Comparison of ENCODE assay signal across 8 cellular contexts in the genomic region with DNA sequence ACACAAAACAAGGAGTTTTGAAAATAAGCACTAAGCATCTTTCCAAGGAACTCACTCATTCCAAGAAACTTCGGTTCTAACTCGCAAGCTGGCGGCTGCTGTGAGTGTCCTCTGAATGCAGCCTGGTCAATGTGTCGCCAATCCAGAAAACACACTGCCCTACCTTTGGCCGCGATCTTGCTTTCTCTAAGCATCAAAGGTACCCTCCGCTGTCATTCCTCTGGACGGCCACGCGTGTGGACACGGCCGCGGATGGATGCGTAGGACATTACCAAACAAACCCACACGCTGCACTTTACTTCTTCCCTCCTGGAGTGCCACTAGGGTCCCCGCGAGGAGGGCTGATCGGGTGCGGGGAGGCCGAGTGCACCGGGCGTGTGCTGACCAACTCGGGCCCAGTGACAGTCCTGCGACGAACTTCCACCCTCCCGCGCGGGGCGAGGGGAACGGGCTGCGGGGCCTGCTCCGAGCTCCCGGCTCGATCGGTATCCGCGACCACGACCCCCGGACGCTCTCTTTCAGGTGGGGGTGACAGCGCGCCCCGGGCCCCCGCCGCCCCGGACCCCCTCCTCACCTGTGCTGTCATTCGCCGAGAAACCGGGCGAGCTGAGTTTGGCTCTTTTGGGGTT. TPM values are rescaled to one million over a fixed set of nuclear protein-coding genes. Genes with fewer than 3 reads are reported as not detected.
A peak's percentile ranks its signal among the peaks of the same experiment; 100 is the strongest.
DNase-seq lines count a peak whose midpoint lies in the region; ATAC-seq and TF ChIP-seq lines count a peak whose summit lies in the region.

No MANE protein-coding gene starts in this region.

- DNase-seq in GM12865 (ENCODE audit: low read depth): no peak
- DNase-seq in activated CD4-positive, alpha-beta T cell treated with anti-CD3 and anti-CD28 coated beads, Interleukin-2, amount 50 U/mL, for 48 hours: peak; percentile 28 to 45
- no peak for DNase-seq in fibroblast of mammary gland (ENCODE audit: low read depth)
- peak; percentile 54 for DNase-seq in neural progenitor cell (ENCODE audit: low spot score)
- DNase-seq in HuH-7.5 (ENCODE audit: low spot score): no peak
- no peak for DNase-seq in NCI-H1105 (lab: John Stamatoyannopoulos, UW)

- peaks cover 55% of the 10 kb centered on the region for H3K4me1 Mint-ChIP-seq in neural progenitor cell

- peaks cover 40% of the 10 kb centered on the region for H3K4me1 ChIP-seq in neural progenitor cell

- H3K36me3 ChIP-seq in neural progenitor cell: no peaks in the 10 kb centered on the region

- peaks cover 55% of the 10 kb centered on the region for H3K79me2 ChIP-seq in neural progenitor cell (ENCODE audit: low read depth)

- peak; percentile 13 for ATAC-seq in HG03045 (IDR thresholded peaks at IDR 0.05; ENCODE audit: unreplicated experiment)
- ATAC-seq in HG02588 (IDR thresholded peaks at IDR 0.05; ENCODE audit: unreplicated experiment): no peak

- peak overlapping the region; percentile 73 for H3K4me3 ChIP-seq in GM12865 (ENCODE audit: low read depth, low read length)
- peak overlapping the region; percentile 87 for H3K4me3 ChIP-seq in fibroblast of mammary gland (ENCODE audit: control insufficient read depth, low read depth, low read length)
- peak overlapping the region; percentile 99 for H3K4me3 ChIP-seq in neural progenitor cell

- H3K27me3 ChIP-seq in neural progenitor cell: no peaks in the 10 kb centered on the region

- no peak overlapping the region for H3K27ac ChIP-seq in neural progenitor cell

- H3K36me3 Mint-ChIP-seq in neural progenitor cell: peaks cover 29% of the 10 kb centered on the region

- H2AFZ ChIP-seq in neural progenitor cell (replicated peaks): no peak overlapping the region

- H3K4me3 Mint-ChIP-seq in neural progenitor cell: peak overlapping the region; percentile 96

- no peaks in the 10 kb centered on the region for H3F3A ChIP-seq in neural progenitor cell (ENCODE audit: low read depth)

- H3K9me3 ChIP-seq in neural progenitor cell (ENCODE audit: low read depth): no peaks in the 10 kb centered on the region

- H3K9ac ChIP-seq in neural progenitor cell: peak overlapping the region; percentile 85

- H3K27ac Mint-ChIP-seq in neural progenitor cell: peak overlapping the region; percentile 95

- TF ChIP-seq CTCF in GM12865 (IDR thresholded peaks at IDR 0.05; ENCODE audit: insufficient read depth, low read depth, low read length, missing control alignments) (no peak), fibroblast of mammary gland (conservative IDR thresholded peaks at IDR 0.05; ENCODE audit: control insufficient read depth, insufficient read depth, low read depth, low read length) (no peak), neural progenitor cell (IDR thresholded peaks at IDR 0.05) (no peak)

- peaks cover 11% of the 10 kb centered on the region for H3K9me3 Mint-ChIP-seq in neural progenitor cell

- H3K4me2 ChIP-seq in neural progenitor cell: peak overlapping the region; percentile 91

- peaks cover 5% of the 10 kb centered on the region for H3K27me3 Mint-ChIP-seq in neural progenitor cell (ENCODE audit: insufficient read depth, low read depth)

- H4K20me1 ChIP-seq in neural progenitor cell (ENCODE audit: low read depth): peaks cover 54% of the 10 kb centered on the region

RNA-seq across cellular contexts. Expression of a gene that starts 1.1 kb away (rescaled TPM):
- total RNA-seq in neural progenitor cell (ENCODE audit: low replicate concordance): 21.6 and 60.6 TPM in 2 replicates

Comparison
In these comparisons a context has a peak if more than half of its experiments do, and no peak if none do; other contexts are left out.
1. DNase-seq: peak in activated CD4-positive, alpha-beta T cell treated with anti-CD3 and anti-CD28 coated beads, Interleukin-2, amount 50 U/mL, for 48 hours (2 of 2) and neural progenitor cell (single experiment); none in GM12865 (single experiment), fibroblast of mammary gland (single experiment), HuH-7.5 (single experiment) and NCI-H1105 (single experiment).
2. Peak in every context shown above with its lines, with median percentiles within 50 percentile points of each other: H3K4me3 ChIP-seq.